ENCODE assay signal across 23 cellular contexts in the genomic region with DNA sequence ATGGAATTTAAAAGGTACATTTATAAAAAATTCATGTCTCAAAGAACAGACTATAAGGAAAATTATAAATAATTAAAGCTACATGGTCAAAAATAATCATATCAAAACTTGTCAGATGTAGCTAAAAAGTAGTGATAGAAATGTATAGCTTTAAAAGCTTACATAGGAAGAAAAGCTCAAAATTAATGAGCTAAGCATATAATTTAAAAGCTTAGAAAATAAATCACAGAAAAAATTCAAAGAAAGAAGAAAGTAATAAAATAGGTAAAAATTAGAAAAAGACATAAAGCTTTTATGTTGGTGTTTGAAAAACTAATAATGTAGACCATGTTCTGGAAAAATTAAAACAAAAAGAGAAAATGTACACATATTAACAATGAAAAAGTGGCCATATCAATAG. TPM values are rescaled to one million over a fixed set of nuclear protein-coding genes. Genes with fewer than 3 reads are reported as not detected.
DNase-seq lines count a peak whose midpoint lies in the region; ATAC-seq, FAIRE-seq and TF ChIP-seq lines count a peak whose summit lies in the region.
"Had no signal": no experiment of that assay in that cellular context is flagged by ENCODE, and none has a peak within 500 bp of the region (broad histone marks: within the 10 kb centered on the region; RNA-seq: fewer than 3 reads in every experiment).

No MANE protein-coding gene starts in this region.

- H3K4me2 ChIP-seq in Loucy (ENCODE audit: low read depth, low read length, poor library complexity, severe bottlenecking): peak overlapping the region; percentile 39
- H3K4me2 ChIP-seq in K562 (ENCODE audit: insufficient read depth, low read length): no peak overlapping the region
- peak overlapping the region; percentile 2 for H3K4me2 ChIP-seq in smooth muscle cell
- H3K4me2 ChIP-seq in Karpas-422 (ENCODE audit: low read depth, low read length, poor library complexity, severe bottlenecking): no peak overlapping the region
- H3K4me2 ChIP-seq: BLaER1 treated with 17β-estradiol and CSF1 and Interleukin-3, amounts not matched to agents 10 nM and 100 nM had no signal

- H3K27ac ChIP-seq in K562 (ENCODE audit: extremely low read depth, low read depth, low read length): no peak overlapping the region
- H3K27ac ChIP-seq in kidney (ENCODE audit: low read depth in 2 of 2, low read length in 2 of 2): no peak overlapping the region
- peak overlapping the region; percentile 29 for H3K27ac ChIP-seq in smooth muscle cell (ENCODE audit: low read depth)
- no peak overlapping the region for H3K27ac ChIP-seq in Karpas-422 (ENCODE audit: low read length)
- H3K27ac ChIP-seq: BLaER1 treated with 17β-estradiol and CSF1 and Interleukin-3, amounts not matched to agents 10 nM and 100 nM; GM23248 had no signal

- H3K4me3 ChIP-seq in Loucy (ENCODE audit: low read length, poor library complexity, severe bottlenecking) (no peak overlapping the region), K562 (no peak overlapping the region), kidney (ENCODE audit: low read length in 2 of 2) (no peak overlapping the region), smooth muscle cell (no peak overlapping the region), Karpas-422 (ENCODE audit: low read length) (no peak overlapping the region)
- H3K4me3 ChIP-seq: BLaER1 treated with 17β-estradiol and CSF1 and Interleukin-3, amounts not matched to agents 10 nM and 100 nM; GM23248 had no signal

- no peak for TF ChIP-seq EP300 in K562 (IDR thresholded peaks at IDR 0.05; ENCODE audit: low read length)

- TF ChIP-seq CTCF in Loucy (conservative IDR thresholded peaks at IDR 0.05; ENCODE audit: low read length) (no peak), K562 (IDR thresholded peaks at IDR 0.05 in 2 of 3, conservative IDR thresholded peaks at IDR 0.05 in 1 of 3; ENCODE audit: insufficient read depth in 2 of 3, low read depth in 1 of 3, low read length in 3 of 3) (no peak), kidney (IDR thresholded peaks at IDR 0.05; ENCODE audit: borderline replicate concordance, extremely low read depth, insufficient read depth) (no peak), smooth muscle cell (IDR thresholded peaks at IDR 0.05; ENCODE audit: borderline replicate concordance, insufficient read depth, poor library complexity, severe bottlenecking) (no peak)

- H3K4me1 ChIP-seq in Loucy (ENCODE audit: insufficient read depth, low read length, poor library complexity, severe bottlenecking) (peaks cover 51% of the 10 kb centered on the region), K562 (replicated peaks in 1 of 2; ENCODE audit: control insufficient read depth in 2 of 2, insufficient read depth in 2 of 2, low read length in 2 of 2) (peaks cover 4 to 12% of the 10 kb centered on the region in 2 experiments), kidney (ENCODE audit: control insufficient read depth in 1 of 2, insufficient read depth in 1 of 2, low read depth in 1 of 2, low read length in 2 of 2) (peaks cover 13 to 16% of the 10 kb centered on the region in 2 donors), smooth muscle cell (ENCODE audit: low read depth) (peaks cover 49% of the 10 kb centered on the region), Karpas-422 (ENCODE audit: low read length) (peaks cover 5% of the 10 kb centered on the region)
- H3K4me1 ChIP-seq: BE2C had no signal

- DNase-seq in K562 (ENCODE audit: extremely low read depth in 1 of 4, low spot score in 3 of 4): no peak
- no peak for DNase-seq in kidney
- no peak for DNase-seq in smooth muscle cell (lab: John Stamatoyannopoulos, UW; ENCODE audit: unreplicated experiment)
- DNase-seq in amniotic stem cell (lab: John Stamatoyannopoulos, UW): no peak
- DNase-seq in C1 segment of cervical spinal cord (lab: John Stamatoyannopoulos, UW): no peak
- no peak for DNase-seq in Karpas-422
- DNase-seq in T1000 (lab: John Stamatoyannopoulos, UW): no peak
- DNase-seq: BE2C, Calu3, COR-L47, DMS53, DMS79 treated with DMSO at 0.1 percent for 48 hours, GM23248, H7, HCEC 1CT had no signal

- no peak for TF ChIP-seq RAD21 in K562 (CRISPR knock-in tag; conservative IDR thresholded peaks at IDR 0.05 in 1 of 2, IDR thresholded peaks at IDR 0.05 in 1 of 2)

- H3K79me2 ChIP-seq in Loucy (ENCODE audit: insufficient read depth, low read length) (peaks cover 46% of the 10 kb centered on the region), K562 (ENCODE audit: control insufficient read depth, insufficient read depth, low read length) (peaks cover 95% of the 10 kb centered on the region), smooth muscle cell (ENCODE audit: low read depth) (peaks cover 99% of the 10 kb centered on the region), Karpas-422 (ENCODE audit: low read length) (no peaks in the 10 kb centered on the region)

- no peak for FAIRE-seq in K562 (lab: Jason Lieb, UNC)
- peak; percentile 76 for FAIRE-seq in kidney (lab: Jason Lieb, UNC)
- FAIRE-seq: H1 had no signal

- H3K9ac ChIP-seq in Loucy (ENCODE audit: low read depth, low read length, poor library complexity, severe bottlenecking) (no peak overlapping the region), K562 (ENCODE audit: insufficient read depth in 1 of 2, low read depth in 2 of 2, low read length in 2 of 2) (no peak overlapping the region), kidney (ENCODE audit: low read length in 2 of 2) (no peak overlapping the region), smooth muscle cell (ENCODE audit: low read depth) (no peak overlapping the region), Karpas-422 (ENCODE audit: low read length) (no peak overlapping the region)
- H3K9ac ChIP-seq: BLaER1 treated with 17β-estradiol and CSF1 and Interleukin-3, amounts not matched to agents 10 nM and 100 nM; GM23248 had no signal

- CTCF ChIA-PET in K562 (lab: Yijun Ruan, JAX; ENCODE audit: low intra/inter-chr PET ratio): no interaction called here

- intact Hi-C loops in K562 (cut with micrococcal nuclease) (loop anchor here (5.0 kb wide), 1 partner anchor 131 kb away; no protein-coding TSS in a partner anchor), kidney (cut with DNase I) (no loop called here)

- H3K9me2 ChIP-seq in Loucy (replicated peaks; ENCODE audit: low read depth, low read length) (no peaks in the 10 kb centered on the region), Karpas-422 (replicated peaks; ENCODE audit: insufficient read depth, low read length) (no peaks in the 10 kb centered on the region)

- H3K9me3 ChIP-seq in Loucy (ENCODE audit: insufficient read depth, low read depth, low read length) (no peaks in the 10 kb centered on the region), K562 (replicated peaks; ENCODE audit: control insufficient read depth, insufficient read depth, low read depth, low read length) (no peaks in the 10 kb centered on the region), kidney (ENCODE audit: control insufficient read depth in 1 of 2, low read length in 2 of 2) (peaks cover 0 to 3% of the 10 kb centered on the region in 2 donors), smooth muscle cell (replicated peaks; ENCODE audit: low read depth) (no peaks in the 10 kb centered on the region), Karpas-422 (ENCODE audit: low read length) (no peaks in the 10 kb centered on the region)
- H3K9me3 ChIP-seq: BE2C had no signal

- no peaks in the 10 kb centered on the region for H3K9me1 ChIP-seq in K562 (ENCODE audit: control insufficient read depth, insufficient read depth, low read length)

- no peaks in the 10 kb centered on the region for H3F3A ChIP-seq in Loucy (ENCODE audit: low read depth)
- H3F3A ChIP-seq in smooth muscle cell (ENCODE audit: low read depth): no peaks in the 10 kb centered on the region

- H3K36me3 ChIP-seq in Loucy (ENCODE audit: insufficient read depth, low read length) (no peaks in the 10 kb centered on the region), K562 (ENCODE audit: control insufficient read depth, insufficient read depth, low read length) (peaks cover 2% of the 10 kb centered on the region; the same call in 1 of the 3 replicates), kidney (ENCODE audit: control insufficient read depth in 1 of 2, insufficient read depth in 2 of 2, low read length in 2 of 2) (no peaks in the 10 kb centered on the region), smooth muscle cell (ENCODE audit: low read depth) (no peaks in the 10 kb centered on the region), Karpas-422 (ENCODE audit: insufficient read depth, low read length) (no peaks in the 10 kb centered on the region)
- H3K36me3 ChIP-seq: BE2C had no signal

- in situ Hi-C loops in K562 (cut with MboI): no loop called here

- POLR2A ChIA-PET in K562 (lab: Yijun Ruan, JAX): interaction anchor here (0.8 kb wide), 1 partner anchor 14 kb away, joined by 3 read pairs; no protein-coding TSS in a partner anchor

- no peak overlapping the region for H2AFZ ChIP-seq in Loucy (ENCODE audit: low read length)
- no peak overlapping the region for H2AFZ ChIP-seq in K562 (ENCODE audit: low read depth, low read length)
- H2AFZ ChIP-seq in smooth muscle cell (ENCODE audit: low read depth): no peak overlapping the region
- H2AFZ ChIP-seq in Karpas-422 (ENCODE audit: low read length): no peak overlapping the region
- H2AFZ ChIP-seq: GM23248 had no signal

- H3K27me3 ChIP-seq in Loucy (ENCODE audit: insufficient read depth, low read length, poor library complexity, severe bottlenecking) (no peaks in the 10 kb centered on the region), K562 (ENCODE audit: control insufficient read depth in 2 of 2, insufficient read depth in 2 of 2, low read length in 2 of 2) (no peaks in the 10 kb centered on the region), smooth muscle cell (ENCODE audit: low read depth) (no peaks in the 10 kb centered on the region), Karpas-422 (ENCODE audit: low read length) (no peaks in the 10 kb centered on the region)
- H3K27me3 ChIP-seq: BE2C; BLaER1 treated with 17β-estradiol and CSF1 and Interleukin-3, amounts not matched to agents 10 nM and 100 nM had no signal

- H4K20me1 ChIP-seq in Loucy (ENCODE audit: insufficient read depth, low read length, poor library complexity, severe bottlenecking) (peaks cover 46% of the 10 kb centered on the region), K562 (replicated peaks; ENCODE audit: control insufficient read depth, insufficient read depth, low read length) (no peaks in the 10 kb centered on the region), smooth muscle cell (ENCODE audit: low read depth) (peaks cover 67% of the 10 kb centered on the region), Karpas-422 (ENCODE audit: insufficient read depth, low read depth, low read length) (0 out of 2 replicates have a peak, but pooled peaks cover 2% of the 10 kb centered on the region)

- TF ChIP-seq POLR2A in K562 (conservative IDR thresholded peaks at IDR 0.05): no peak

- no peak for ATAC-seq in K562

- no TSS peak for BruUV-seq in K562 (replicated peaks; lab: Mats Ljungman, UMichigan)

RNA-seq across cellular contexts. Expression of gene TCAF1, which starts 5.3 kb away (rescaled TPM):
- 31.5 and 50.2 TPM in 2 replicates for total RNA-seq in K562 (2011; cell fraction: chromatin; rRNA removed; ENCODE audit: low replicate concordance)
- total RNA-seq in K562 (2011; cell fraction: nucleolus; rRNA removed): 16.2 and 20.5 TPM in 2 replicates
- total RNA-seq in K562 (2011; cell fraction: nucleoplasm; rRNA removed): 16.9 and 23.0 TPM in 2 replicates
- total RNA-seq in K562 (2014; rRNA removed) (23.4 and 25.0 TPM in 2 replicates), K562 (2014; rRNA removed; fragmentation: Illumina TruSeq; extraction: Trizol) (30.1 and 34.2 TPM in 2 replicates), K562 (2015; rRNA removed; fragmentation: Illumina TruSeq; extraction: Trizol) (30.5 and 32.0 TPM in 2 replicates), K562 (2021) (51.3 and 52.2 TPM in 2 replicates), kidney (37.2 TPM), smooth muscle cell (177 and 237 TPM in 2 replicates)
- polyA plus RNA-seq in K562 (2011; rRNA removed) (24.4 and 38.6 TPM in 2 replicates), K562 (2014; fragmentation: Illumina TruSeq; extraction: Trizol) (39.2 and 45.9 TPM in 2 replicates), K562 (2014; fragmentation: Nextera tagmentation; extraction: Ambion mirVana) (1 to 10 TPM; 6.2 to 9.6 TPM), K562 (2014; rRNA removed) (22.1 and 24.2 TPM in 2 replicates), kidney (ENCODE audit: insufficient read depth, low read depth, low replicate concordance) (12.2 TPM), smooth muscle cell (108 and 147 TPM in 2 replicates)
- 27.4 and 34.9 TPM in 2 replicates for polyA plus RNA-seq in K562 (2011; cell fraction: cytosol; rRNA removed)
- polyA plus RNA-seq in K562 (2011; cell fraction: nucleus; rRNA removed): 29.5 and 33.3 TPM in 2 replicates
- polyA plus RNA-seq in K562 (2012): 38.3 and 40.8 TPM in 2 replicates
- polyA minus RNA-seq in K562 (2011; rRNA and poly(A)+ RNA removed): 64.3 and 93.5 TPM in 2 replicates
- 34.4 and 36.3 TPM in 2 replicates for polyA minus RNA-seq in K562 (2011; cell fraction: cytosol; rRNA and poly(A)+ RNA removed)
- polyA minus RNA-seq in K562 (2011; cell fraction: nucleus; rRNA and poly(A)+ RNA removed): 22.9 and 40.4 TPM in 2 replicates
- total RNA-seq in Karpas-422 (2014; rRNA removed; shearing (Covaris generic); ENCODE audit: low replicate concordance): 0.11 and 1.0 TPM in 2 replicates

RNA-seq across cellular contexts. Expression of gene OR2F2, which starts 38.4 kb away (rescaled TPM):
- not detected in 2 replicates for total RNA-seq in K562 (2011; cell fraction: chromatin; rRNA removed; ENCODE audit: low replicate concordance)
- total RNA-seq in K562 (2011; cell fraction: nucleolus; rRNA removed): not detected in 2 replicates
- not detected in 2 replicates for total RNA-seq in K562 (2011; cell fraction: nucleoplasm; rRNA removed)
- total RNA-seq in K562 (2014; rRNA removed) (not detected in 2 replicates), K562 (2014; rRNA removed; fragmentation: Illumina TruSeq; extraction: Trizol) (not detected in 2 replicates), K562 (2015; rRNA removed; fragmentation: Illumina TruSeq; extraction: Trizol) (not detected in 2 replicates), K562 (2021) (not detected in 2 replicates), kidney (not detected), smooth muscle cell (not detected in 2 replicates)
- polyA plus RNA-seq in K562 (2011; rRNA removed) (not detected in 2 replicates), K562 (2014; fragmentation: Illumina TruSeq; extraction: Trizol) (not detected in 2 replicates), K562 (2014; fragmentation: Nextera tagmentation; extraction: Ambion mirVana) (not detected), K562 (2014; rRNA removed) (not detected in 2 replicates), kidney (ENCODE audit: insufficient read depth, low read depth, low replicate concordance) (not detected), smooth muscle cell (not detected in 2 replicates)
- not detected in 2 replicates for polyA plus RNA-seq in K562 (2011; cell fraction: cytosol; rRNA removed)
- polyA plus RNA-seq in K562 (2011; cell fraction: nucleus; rRNA removed): not detected in 2 replicates
- not detected in 2 replicates for polyA plus RNA-seq in K562 (2012)
- not detected in 2 replicates for polyA minus RNA-seq in K562 (2011; rRNA and poly(A)+ RNA removed)
- polyA minus RNA-seq in K562 (2011; cell fraction: cytosol; rRNA and poly(A)+ RNA removed): not detected in 2 replicates
- polyA minus RNA-seq in K562 (2011; cell fraction: nucleus; rRNA and poly(A)+ RNA removed): not detected in 2 replicates
- not detected in 2 replicates for total RNA-seq in Karpas-422 (2014; rRNA removed; shearing (Covaris generic); ENCODE audit: low replicate concordance)
- total RNA-seq: A172; Calu3; CD4-positive, alpha-beta memory T cell; Daoy; G401; GM23248; H1; H7 had no signal
- polyA plus RNA-seq: AG04450; CD4-positive, alpha-beta memory T cell; GM23248; H1 had no signal

RNA-seq across cellular contexts. Expression of gene OR2F1, which starts 58.0 kb away (rescaled TPM):
- total RNA-seq in K562 (2011; cell fraction: chromatin; rRNA removed; ENCODE audit: low replicate concordance): not detected in 2 replicates
- total RNA-seq in K562 (2011; cell fraction: nucleolus; rRNA removed): not detected in 2 replicates
- not detected in 2 replicates for total RNA-seq in K562 (2011; cell fraction: nucleoplasm; rRNA removed)
- total RNA-seq in K562 (2014; rRNA removed) (not detected in 2 replicates), K562 (2014; rRNA removed; fragmentation: Illumina TruSeq; extraction: Trizol) (not detected in 2 replicates), K562 (2015; rRNA removed; fragmentation: Illumina TruSeq; extraction: Trizol) (not detected in 2 replicates), K562 (2021) (not detected in 2 replicates), kidney (not detected), smooth muscle cell (not detected in 2 replicates)
- polyA plus RNA-seq in K562 (2011; rRNA removed) (not detected in 2 replicates), K562 (2014; fragmentation: Illumina TruSeq; extraction: Trizol) (not detected in 2 replicates), K562 (2014; fragmentation: Nextera tagmentation; extraction: Ambion mirVana) (not detected), K562 (2014; rRNA removed) (not detected in 2 replicates), kidney (ENCODE audit: insufficient read depth, low read depth, low replicate concordance) (not detected), smooth muscle cell (not detected in 2 replicates)
- polyA plus RNA-seq in K562 (2011; cell fraction: cytosol; rRNA removed): not detected in 2 replicates
- not detected in 2 replicates for polyA plus RNA-seq in K562 (2011; cell fraction: nucleus; rRNA removed)
- polyA plus RNA-seq in K562 (2012): not detected in 2 replicates
- not detected in 2 replicates for polyA minus RNA-seq in K562 (2011; rRNA and poly(A)+ RNA removed)
- polyA minus RNA-seq in K562 (2011; cell fraction: cytosol; rRNA and poly(A)+ RNA removed): not detected in 2 replicates
- polyA minus RNA-seq in K562 (2011; cell fraction: nucleus; rRNA and poly(A)+ RNA removed): not detected in 2 replicates
- not detected in 2 replicates for total RNA-seq in Karpas-422 (2014; rRNA removed; shearing (Covaris generic); ENCODE audit: low replicate concordance)
- total RNA-seq: A172; Calu3; CD4-positive, alpha-beta memory T cell; Daoy; G401; GM23248; H7 had no signal
- polyA plus RNA-seq: AG04450; CD4-positive, alpha-beta memory T cell; GM23248; H1 had no signal

Comparison
In these comparisons a context has a peak if more than half of its experiments do, and no peak if none do; other contexts are left out.
1. H3K4me2 ChIP-seq: peak in Loucy (single experiment) and smooth muscle cell (single experiment); none in K562 (single experiment) and Karpas-422 (single experiment).